Comparison of ENCODE assay signal across 8 cellular contexts in the genomic region with DNA sequence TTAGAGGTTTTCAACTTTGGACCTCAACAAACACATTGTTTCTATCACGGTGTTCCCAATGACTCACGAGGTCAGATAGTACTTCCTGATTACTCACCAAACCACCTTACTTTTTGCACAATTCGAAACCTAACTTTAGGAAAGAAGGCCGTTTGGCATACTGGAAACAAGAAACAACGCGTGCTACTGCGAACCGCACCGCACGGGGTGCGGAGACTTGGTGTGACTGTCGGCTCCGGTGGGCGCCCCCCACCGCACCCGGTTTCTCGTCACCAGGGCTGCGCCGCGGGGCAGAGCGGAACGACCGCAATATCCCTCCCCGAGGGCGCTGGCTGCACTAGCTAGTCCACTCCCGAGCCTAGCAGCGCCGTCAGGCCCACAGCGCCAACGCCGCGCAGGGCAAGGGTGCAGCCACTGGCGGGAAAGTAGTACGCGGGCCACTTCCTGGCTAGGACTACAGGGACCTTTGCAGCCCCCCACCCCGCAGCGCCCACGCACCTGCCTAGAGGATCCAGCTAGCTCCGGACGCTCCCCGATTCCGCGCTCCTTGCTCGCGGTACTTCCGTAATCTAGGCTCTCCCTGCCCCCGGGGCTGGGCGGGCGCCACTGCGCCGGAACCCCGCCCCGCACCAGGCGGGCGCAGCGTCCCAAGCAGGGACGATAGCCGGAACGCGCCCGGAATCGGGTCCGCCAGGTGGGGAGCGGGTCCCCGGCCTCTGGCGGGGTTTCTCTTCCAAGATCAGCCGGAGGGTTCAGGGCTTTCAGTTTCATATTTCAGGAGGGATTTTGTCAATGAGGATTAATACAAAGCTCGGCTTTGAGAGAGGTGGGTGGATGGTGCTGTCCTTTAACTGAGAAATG. TPM values are rescaled to one million over a fixed set of nuclear protein-coding genes. Genes with fewer than 3 reads are reported as not detected.
DNase-seq lines count a peak whose midpoint lies in the region; ATAC-seq and TF ChIP-seq lines count a peak whose summit lies in the region.

A gene (minus strand): TSS at position 571 of the 861 bp plus-strand sequence. CDS start 9,002 bp downstream, outside the sequence.

- peak; percentile 14 for DNase-seq in AG04449 (ENCODE audit: low read depth, low spot score)
- DNase-seq in NCI-H226, result peak; percentile 64
- DNase-seq in activated CD4-positive, CD25-positive, alpha-beta regulatory T cell treated with anti-CD3 and anti-CD28 coated beads, Interleukin-2, amount 50 U/mL, for 72 hours, result peak; percentile 75
- DNase-seq in chondrocyte (ENCODE audit: low spot score), result no peak
- DNase-seq in kidney glomerular epithelial cell (lab: John Stamatoyannopoulos, UW), result peak; percentile 86
- DNase-seq in stimulated activated CD4-positive, alpha-beta T cell treated with anti-CD3 and anti-CD28 coated beads, Interleukin-1b, Interleukin-23, amount 100 ng/mL, for 24 hours (ENCODE audit: low read depth in 4 of 4, low spot score in 1 of 4), result peak; percentile 11 to 54 (median 34)

- TF ChIP-seq CTCF in AG04449 (IDR thresholded peaks at IDR 0.05; ENCODE audit: insufficient read depth, low read length, missing control alignments), result no peak
- TF ChIP-seq CTCF in chondrocyte (IDR thresholded peaks at IDR 0.05), result peak; percentile 35

- no peaks in the 10 kb centered on the region for H3K27me3 Mint-ChIP-seq in chondrocyte (ENCODE audit: low read depth)

- H3K4me3 ChIP-seq in AG04449 (ENCODE audit: low read depth, low read length), result peak within 1 kb of the TSS; percentile 95

- CTCF ChIA-PET in AG04449 (lab: Yijun Ruan, JAX), result no interaction called here

- H3K9me3 Mint-ChIP-seq in chondrocyte (ENCODE audit: low read depth), result no peaks in the 10 kb centered on the region

- H3K4me3 Mint-ChIP-seq in chondrocyte (ENCODE audit: unreplicated experiment), result peak within 1 kb of the TSS; percentile 82

- ATAC-seq in GM18861 (IDR thresholded peaks at IDR 0.05; ENCODE audit: unreplicated experiment) (peak; percentile 76), HG03066 (IDR thresholded peaks at IDR 0.05; ENCODE audit: low read depth, unreplicated experiment) (peak; percentile 75)

- peaks cover under 1% of the 10 kb centered on the region for H3K36me3 Mint-ChIP-seq in chondrocyte (ENCODE audit: low read depth)

- peak within 1 kb of the TSS; percentile 97 for H3K27ac Mint-ChIP-seq in chondrocyte (ENCODE audit: unreplicated experiment)

- H3K4me1 Mint-ChIP-seq in chondrocyte (ENCODE audit: low read depth), result peaks cover 22% of the 10 kb centered on the region

- POLR2A ChIA-PET in AG04449 (lab: Yijun Ruan, JAX), result interaction anchor here (1.0 to 1.3 kb wide), 2 partner anchors 9 to 10 kb away, joined by 3 to 7 read pairs; no protein-coding TSS in a partner anchor

RNA-seq across cellular contexts. Expression of the gene that starts here (rescaled TPM):
- 35.7 to 44.9 TPM (median 35.8 TPM) in 3 replicates for total RNA-seq in chondrocyte
